In genomic region chr13:34777914-34778303, GRCh38 we compare ENCODE assay signal across 26 cellular contexts.
DNase-seq lines count a peak whose midpoint lies in the region; ATAC-seq and TF ChIP-seq lines count a peak whose summit lies in the region.
"Had no signal": no experiment of that assay in that cellular context is flagged by ENCODE, and none has a peak within 500 bp of the region (broad histone marks: within the 10 kb centered on the region; RNA-seq: fewer than 3 reads in every experiment).

No MANE protein-coding gene starts in this region.

- 0 out of 2 replicates have a peak, but pooled peaks cover under 1% of the 10 kb centered on the region for H3K9me3 ChIP-seq in HUES48 (ENCODE audit: control insufficient read depth, insufficient read depth, low read length)
- H3K9me3 ChIP-seq: BE2C had no signal

- H3K27me3 ChIP-seq in GM23338 (ENCODE audit: insufficient read depth) (no peaks in the 10 kb centered on the region), HUES48 (ENCODE audit: control insufficient read depth, insufficient read depth, low read length) (no peaks in the 10 kb centered on the region), mesendoderm (ENCODE audit: insufficient read depth, low read length, poor library complexity) (no peaks in the 10 kb centered on the region)
- H3K27me3 ChIP-seq: BE2C, BLaER1 had no signal

- peaks cover 4% of the 10 kb centered on the region; the same call in 1 of the 2 replicates for H3K9me2 ChIP-seq in GM23338 (ENCODE audit: insufficient read depth)

- H3K9me3 Mint-ChIP-seq in GM23338 = peaks cover 5% of the 10 kb centered on the region; the same call in 2 of the 3 replicates

- no peak overlapping the region for H4K8ac ChIP-seq in mesendoderm (ENCODE audit: low read depth, low read length)

- H2AK5ac ChIP-seq in mesendoderm (ENCODE audit: low read length) = no peak overlapping the region

- H3K9ac ChIP-seq in HUES48 (ENCODE audit: low read depth, low read length) (no peak overlapping the region), mesendoderm (ENCODE audit: low read length) (no peak overlapping the region)
- H3K9ac ChIP-seq: BLaER1 had no signal

- H3K79me2 ChIP-seq in GM23338 (replicated peaks; ENCODE audit: insufficient read depth) = no peaks in the 10 kb centered on the region
- H3K79me2 ChIP-seq in mesendoderm (ENCODE audit: control insufficient read depth, insufficient read depth, low read length) = no peaks in the 10 kb centered on the region

- no peak overlapping the region for H3K23ac ChIP-seq in mesendoderm (ENCODE audit: low read length)

- no peak overlapping the region for H3K27ac ChIP-seq in GM23338 (ENCODE audit: low read depth)
- H3K27ac ChIP-seq in HUES48 (ENCODE audit: low read depth, low read length) = peak overlapping the region; percentile 74
- H3K27ac ChIP-seq in mesendoderm (ENCODE audit: low read depth, low read length) = no peak overlapping the region
- H3K27ac ChIP-seq: 22Rv1, A549, BLaER1 had no signal

- peak overlapping the region; percentile 56 for H3K18ac ChIP-seq in mesendoderm (ENCODE audit: low read length)

- H3K4me1 Mint-ChIP-seq in GM23338 = peaks cover 26% of the 10 kb centered on the region
- H3K4me1 Mint-ChIP-seq: CD14-positive monocyte; CD4-positive, alpha-beta memory T cell; CD4-positive, CD25-positive, alpha-beta regulatory T cell; CD8-positive, alpha-beta memory T cell had no signal

- no peaks in the 10 kb centered on the region for H3K27me3 Mint-ChIP-seq in GM23338 (ENCODE audit: insufficient read depth, low read depth, poor library complexity)
- H3K27me3 Mint-ChIP-seq: CD4-positive, alpha-beta memory T cell; CD4-positive, CD25-positive, alpha-beta regulatory T cell; CD8-positive, alpha-beta memory T cell had no signal

- no peak overlapping the region for H3K4me3 Mint-ChIP-seq in GM23338
- H3K4me3 Mint-ChIP-seq: CD14-positive monocyte; CD4-positive, alpha-beta memory T cell; CD4-positive, CD25-positive, alpha-beta regulatory T cell; CD8-positive, alpha-beta memory T cell had no signal

- no peak for TF ChIP-seq CTCF in GM23338 (conservative IDR thresholded peaks at IDR 0.05; ENCODE audit: low read depth in 2 of 2)

- no peaks in the 10 kb centered on the region for H4K20me1 ChIP-seq in GM23338 (replicated peaks; ENCODE audit: insufficient read depth)
- H4K20me1 ChIP-seq: BLaER1 had no signal

- intact Hi-C loops in Right ventricle myocardium superior (cut with DNase I) = no loop called here
- intact Hi-C loops in left cardiac atrium (cut with DNase I) = no loop called here

- peaks cover 5% of the 10 kb centered on the region; the same call in 2 of the 3 replicates for H3K36me3 Mint-ChIP-seq in GM23338 (ENCODE audit: low read depth)
- H3K36me3 Mint-ChIP-seq: CD14-positive monocyte; CD4-positive, alpha-beta memory T cell; CD4-positive, CD25-positive, alpha-beta regulatory T cell; CD8-positive, alpha-beta memory T cell had no signal

- H2BK120ac ChIP-seq in mesendoderm (ENCODE audit: low read depth, low read length) = peak overlapping the region; percentile 28

- H4K5ac ChIP-seq in mesendoderm (ENCODE audit: low read length) = no peak overlapping the region

- H3K36me3 ChIP-seq in GM23338 (ENCODE audit: insufficient read depth) = no peaks in the 10 kb centered on the region
- no peaks in the 10 kb centered on the region for H3K36me3 ChIP-seq in HUES48 (ENCODE audit: control insufficient read depth, insufficient read depth, low read length)
- no peaks in the 10 kb centered on the region for H3K36me3 ChIP-seq in mesendoderm (ENCODE audit: control insufficient read depth, insufficient read depth, low read length)
- H3K36me3 ChIP-seq: BE2C, BLaER1 had no signal

- H3F3A ChIP-seq in GM23338 (replicated peaks; ENCODE audit: low read depth) = no peaks in the 10 kb centered on the region

- no peak for DNase-seq in Right ventricle myocardium superior
- no peak for DNase-seq in left cardiac atrium
- DNase-seq in GM23338 (ENCODE audit: low spot score) = no peak
- DNase-seq in mesendoderm = no peak
- no peak for DNase-seq in medulla oblongata (ENCODE audit: extremely low spot score)
- DNase-seq in AG08395 (ENCODE audit: low spot score) = no peak
- no peak for DNase-seq in stimulated activated CD4-positive, alpha-beta T cell treated with anti-CD3 and anti-CD28 coated beads, Interleukin-2, amount 100 ng/mL, for 24 hours
- DNase-seq: BE2C; C1 segment of cervical spinal cord; CD4-positive, alpha-beta memory T cell; CD4-positive, CD25-positive, alpha-beta regulatory T cell; CD8-positive, alpha-beta memory T cell; COR-L47; DMS 273 treated with DMSO at 0.1 percent for 48 hours; DMS153; DMS53; DMS79; DND-41; EL; GDM1 had no signal

- no peak overlapping the region for H2BK5ac ChIP-seq in mesendoderm (ENCODE audit: low read length)

- H3K4me1 ChIP-seq in GM23338 (ENCODE audit: insufficient read depth) = peaks cover 16% of the 10 kb centered on the region
- H3K4me1 ChIP-seq in HUES48 (ENCODE audit: control insufficient read depth, insufficient read depth, low read length) = peaks cover 18% of the 10 kb centered on the region
- peaks cover 2% of the 10 kb centered on the region for H3K4me1 ChIP-seq in mesendoderm (ENCODE audit: control insufficient read depth, low read depth, low read length)
- H3K4me1 ChIP-seq: A549, BE2C, BLaER1 had no signal

- H3K27ac Mint-ChIP-seq in GM23338 = peak overlapping the region; percentile 92
- H3K27ac Mint-ChIP-seq: CD14-positive monocyte; CD4-positive, alpha-beta memory T cell; CD4-positive, CD25-positive, alpha-beta regulatory T cell; CD8-positive, alpha-beta memory T cell had no signal

- H3K56ac ChIP-seq in mesendoderm (ENCODE audit: low read length) = no peak overlapping the region

- no peaks in the 10 kb centered on the region for H3K79me1 ChIP-seq in mesendoderm (ENCODE audit: low read length)

- WGBS in mesendoderm (ENCODE audit: extremely low coverage, insufficient coverage, low lambda C conversion rate) = no CpG with 5 or more reads among the region's 5 CpGs

- H2AFZ ChIP-seq in GM23338 = no peak overlapping the region

- H3K4me2 ChIP-seq in GM23338 (no peak overlapping the region), mesendoderm (ENCODE audit: low read length) (no peak overlapping the region)
- H3K4me2 ChIP-seq: A549, BLaER1 had no signal

- no peak overlapping the region for H2BK15ac ChIP-seq in mesendoderm (replicated peaks; ENCODE audit: low read depth)

- no peak overlapping the region for H3K4ac ChIP-seq in mesendoderm (ENCODE audit: low read depth, low read length)

- ATAC-seq in Right ventricle myocardium superior (ENCODE audit: poor library complexity) (peak; percentile 46), left cardiac atrium (no peak), GM23338 (no peak)
- ATAC-seq: A549, GM12878 had no signal

- H3K4me3 ChIP-seq in GM23338 (no peak overlapping the region), HUES48 (ENCODE audit: low read depth, low read length) (no peak overlapping the region), mesendoderm (ENCODE audit: low read length) (no peak overlapping the region)
- H3K4me3 ChIP-seq: A549, BLaER1, GM12878 had no signal

TF ChIP-seq in GM23338, 12 proteins besides CTCF, POLR2A, EP300 and RAD21 (continues in another document):
- TF ChIP-seq ETS1 (IDR thresholded peaks at IDR 0.05) (no peak), CREB1 (CRISPR knock-in tag; IDR thresholded peaks at IDR 0.05; ENCODE audit: low read depth) (no peak), ZNF331 (CRISPR knock-in tag; IDR thresholded peaks at IDR 0.05; ENCODE audit: low read depth) (no peak), POLR2AphosphoS5 (IDR thresholded peaks at IDR 0.05; ENCODE audit: low read depth) (no peak), JUNB (IDR thresholded peaks at IDR 0.05; ENCODE audit: unreplicated experiment) (no peak), NANOG (IDR thresholded peaks at IDR 0.05; ENCODE audit: borderline replicate concordance) (no peak)
